In the genomic region with DNA sequence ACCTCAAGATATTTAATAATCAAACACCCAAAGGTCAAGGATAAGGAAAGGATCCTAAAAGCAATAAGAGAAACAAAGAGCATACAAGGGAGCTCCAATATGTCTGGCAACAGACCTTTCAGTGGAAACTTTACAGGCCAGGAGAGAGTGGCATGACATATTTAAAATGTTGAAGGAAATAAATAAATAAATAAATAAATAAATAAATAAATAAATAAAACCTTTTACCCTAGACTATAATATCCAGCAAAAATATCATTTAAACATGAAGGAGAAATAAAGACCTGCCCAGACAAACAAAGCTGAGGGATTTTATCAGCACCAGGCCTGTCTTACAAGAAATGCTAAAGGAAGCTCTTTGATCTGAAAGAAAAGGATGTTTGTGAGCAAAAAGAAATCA, we compare ENCODE assay signal across 19 cellular contexts.
DNase-seq lines count a peak whose midpoint lies in the region; ATAC-seq, FAIRE-seq and TF ChIP-seq lines count a peak whose summit lies in the region.
"Had no signal": no experiment of that assay in that cellular context is flagged by ENCODE, and none has a peak within 500 bp of the region (broad histone marks: within the 10 kb centered on the region; RNA-seq: fewer than 3 reads in every experiment).

No MANE protein-coding gene starts in this region.

- H3K4me3 Mint-ChIP-seq in HFFc6, result no peak overlapping the region
- H3K4me3 Mint-ChIP-seq: CD14-positive monocyte; CD4-positive, alpha-beta memory T cell; CD4-positive, CD25-positive, alpha-beta regulatory T cell; CD8-positive, alpha-beta memory T cell had no signal

- no peak overlapping the region for H3K4me2 ChIP-seq in A549
- H3K4me2 ChIP-seq: BLaER1 had no signal

- no peak for FAIRE-seq in A549 (lab: Jason Lieb, UNC)
- FAIRE-seq: G401.6, GM12891, GM19239 had no signal

- no peaks in the 10 kb centered on the region for H3K36me3 ChIP-seq in HEK293 (ENCODE audit: control insufficient read depth in 2 of 2, insufficient read depth in 1 of 2, low read length in 2 of 2)
- H3K36me3 ChIP-seq: BE2C, BLaER1 had no signal

- no peak overlapping the region for H3K4me3 ChIP-seq in A549
- no peak overlapping the region for H3K4me3 ChIP-seq in HEK293 (ENCODE audit: low read depth, low read length)
- H3K4me3 ChIP-seq: BLaER1 had no signal

- H3K4me1 Mint-ChIP-seq in HFFc6 (ENCODE audit: low read depth), result no peaks in the 10 kb centered on the region
- H3K4me1 Mint-ChIP-seq: CD14-positive monocyte; CD4-positive, alpha-beta memory T cell; CD4-positive, CD25-positive, alpha-beta regulatory T cell; CD8-positive, alpha-beta memory T cell had no signal

- H3K4me1 ChIP-seq in A549 (no peaks in the 10 kb centered on the region), HEK293 (ENCODE audit: control insufficient read depth, insufficient read depth, low read length) (no peaks in the 10 kb centered on the region)
- H3K4me1 ChIP-seq: BE2C, BLaER1 had no signal

- H3K27ac ChIP-seq in A549, result no peak overlapping the region
- no peak overlapping the region for H3K27ac ChIP-seq in HEK293 (ENCODE audit: extremely low read depth, low read depth, low read length)
- H3K27ac ChIP-seq in substantia nigra (ENCODE audit: low read depth, low read length, poor library complexity, severe bottlenecking), result no peak overlapping the region
- H3K27ac ChIP-seq: BLaER1 had no signal

- POLR2A ChIA-PET in A549 (lab: Yijun Ruan, JAX), result no interaction called here
- POLR2A ChIA-PET in HEK293 (lab: Yijun Ruan, JAX), result no interaction called here

- no peak for TF ChIP-seq POLR2A in A549 (IDR thresholded peaks at IDR 0.05; ENCODE audit: low read length)

- no peak for TF ChIP-seq RAD21 in A549 (conservative IDR thresholded peaks at IDR 0.05 in 1 of 2, IDR thresholded peaks at IDR 0.05 in 1 of 2)

- no peak for TF ChIP-seq CTCF in A549 (IDR thresholded peaks at IDR 0.05)
- no peak for TF ChIP-seq CTCF in HEK293 (tag by site-specific recombination; IDR thresholded peaks at IDR 0.05)
- no peak for TF ChIP-seq CTCF in HFFc6 (IDR thresholded peaks at IDR 0.05)

- peaks cover 29% of the 10 kb centered on the region for H3K9me3 Mint-ChIP-seq in HFFc6

- H3K9me3 ChIP-seq in A549 (no peaks in the 10 kb centered on the region), HEK293 (ENCODE audit: control insufficient read depth, insufficient read depth, low read depth, low read length) (no peaks in the 10 kb centered on the region)
- H3K9me3 ChIP-seq: BE2C, BLaER1 had no signal

- CTCF ChIA-PET in A549 (lab: Yijun Ruan, JAX) (no interaction called here), HEK293 (lab: Yijun Ruan, JAX) (interaction anchor here (0.7 kb wide), 1 partner anchor 558 kb away, joined by 7 read pairs; no protein-coding TSS in a partner anchor)

- DNase-seq in A549 (ENCODE audit: low read depth in 1 of 2, low spot score in 1 of 2) (no peak), HFFc6 (no peak), NCI-H526 treated with DMSO at 0.1 percent for 48 hours (lab: John Stamatoyannopoulos, UW) (no peak), substantia nigra (lab: John Stamatoyannopoulos, UW) (no peak)
- DNase-seq: ACHN; BE2C; C1 segment of cervical spinal cord; CD4-positive, alpha-beta memory T cell; CD4-positive, CD25-positive, alpha-beta regulatory T cell; CD8-positive, alpha-beta memory T cell; COR-L47; DMS79 treated with DMSO at 0.1 percent for 48 hours; GF-D8 had no signal

- no peaks in the 10 kb centered on the region for H3K36me3 Mint-ChIP-seq in HFFc6 (ENCODE audit: low read depth)
- H3K36me3 Mint-ChIP-seq: CD14-positive monocyte; CD4-positive, alpha-beta memory T cell; CD4-positive, CD25-positive, alpha-beta regulatory T cell; CD8-positive, alpha-beta memory T cell had no signal

- no peak for ATAC-seq in A549

- no peak overlapping the region for H3K27ac Mint-ChIP-seq in HFFc6
- H3K27ac Mint-ChIP-seq: CD14-positive monocyte; CD4-positive, alpha-beta memory T cell; CD4-positive, CD25-positive, alpha-beta regulatory T cell; CD8-positive, alpha-beta memory T cell had no signal

- TF ChIP-seq EP300 in A549 (IDR thresholded peaks at IDR 0.05), result no peak

- peaks cover 1% of the 10 kb centered on the region for H3K27me3 Mint-ChIP-seq in HFFc6 (ENCODE audit: insufficient read depth)
- H3K27me3 Mint-ChIP-seq: CD4-positive, alpha-beta memory T cell; CD4-positive, CD25-positive, alpha-beta regulatory T cell had no signal

TF ChIP-seq in A549, 52 proteins besides CTCF, POLR2A, EP300 and RAD21:
- TF ChIP-seq NFE2L2 (conservative IDR thresholded peaks at IDR 0.05; ENCODE audit: low read length) (no peak), ZC3H11A (IDR thresholded peaks at IDR 0.05) (peak; percentile 76)

TF ChIP-seq in HEK293, 187 proteins besides CTCF, POLR2A, EP300 and RAD21 (continues in another document):
- TF ChIP-seq, protein P1, sequence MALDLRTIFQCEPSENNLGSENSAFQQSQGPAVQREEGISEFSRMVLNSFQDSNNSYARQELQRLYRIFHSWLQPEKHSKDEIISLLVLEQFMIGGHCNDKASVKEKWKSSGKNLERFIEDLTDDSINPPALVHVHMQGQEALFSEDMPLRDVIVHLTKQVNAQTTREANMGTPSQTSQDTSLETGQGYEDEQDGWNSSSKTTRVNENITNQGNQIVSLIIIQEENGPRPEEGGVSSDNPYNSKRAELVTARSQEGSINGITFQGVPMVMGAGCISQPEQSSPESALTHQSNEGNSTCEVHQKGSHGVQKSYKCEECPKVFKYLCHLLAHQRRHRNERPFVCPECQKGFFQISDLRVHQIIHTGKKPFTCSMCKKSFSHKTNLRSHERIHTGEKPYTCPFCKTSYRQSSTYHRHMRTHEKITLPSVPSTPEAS (tag by site-specific recombination; IDR thresholded peaks at IDR 0.05), result no peak
- TF ChIP-seq SCRT1 (tag by site-specific recombination; IDR thresholded peaks at IDR 0.05; ENCODE audit: borderline replicate concordance) (no peak), WT1 (tag by site-specific recombination; IDR thresholded peaks at IDR 0.05) (no peak), ZFP37 (tag by site-specific recombination; IDR thresholded peaks at IDR 0.05) (no peak), ZNF48 (tag by site-specific recombination; IDR thresholded peaks at IDR 0.05) (no peak), RBAK (tag by site-specific recombination; IDR thresholded peaks at IDR 0.05) (no peak), ZNF211 (tag by site-specific recombination; IDR thresholded peaks at IDR 0.05; ENCODE audit: low read depth) (no peak)
- TF ChIP-seq, protein P2, sequence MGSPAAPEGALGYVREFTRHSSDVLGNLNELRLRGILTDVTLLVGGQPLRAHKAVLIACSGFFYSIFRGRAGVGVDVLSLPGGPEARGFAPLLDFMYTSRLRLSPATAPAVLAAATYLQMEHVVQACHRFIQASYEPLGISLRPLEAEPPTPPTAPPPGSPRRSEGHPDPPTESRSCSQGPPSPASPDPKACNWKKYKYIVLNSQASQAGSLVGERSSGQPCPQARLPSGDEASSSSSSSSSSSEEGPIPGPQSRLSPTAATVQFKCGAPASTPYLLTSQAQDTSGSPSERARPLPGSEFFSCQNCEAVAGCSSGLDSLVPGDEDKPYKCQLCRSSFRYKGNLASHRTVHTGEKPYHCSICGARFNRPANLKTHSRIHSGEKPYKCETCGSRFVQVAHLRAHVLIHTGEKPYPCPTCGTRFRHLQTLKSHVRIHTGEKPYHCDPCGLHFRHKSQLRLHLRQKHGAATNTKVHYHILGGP (tag by site-specific recombination; IDR thresholded peaks at IDR 0.05), result no peak
- TF ChIP-seq, protein P3, sequence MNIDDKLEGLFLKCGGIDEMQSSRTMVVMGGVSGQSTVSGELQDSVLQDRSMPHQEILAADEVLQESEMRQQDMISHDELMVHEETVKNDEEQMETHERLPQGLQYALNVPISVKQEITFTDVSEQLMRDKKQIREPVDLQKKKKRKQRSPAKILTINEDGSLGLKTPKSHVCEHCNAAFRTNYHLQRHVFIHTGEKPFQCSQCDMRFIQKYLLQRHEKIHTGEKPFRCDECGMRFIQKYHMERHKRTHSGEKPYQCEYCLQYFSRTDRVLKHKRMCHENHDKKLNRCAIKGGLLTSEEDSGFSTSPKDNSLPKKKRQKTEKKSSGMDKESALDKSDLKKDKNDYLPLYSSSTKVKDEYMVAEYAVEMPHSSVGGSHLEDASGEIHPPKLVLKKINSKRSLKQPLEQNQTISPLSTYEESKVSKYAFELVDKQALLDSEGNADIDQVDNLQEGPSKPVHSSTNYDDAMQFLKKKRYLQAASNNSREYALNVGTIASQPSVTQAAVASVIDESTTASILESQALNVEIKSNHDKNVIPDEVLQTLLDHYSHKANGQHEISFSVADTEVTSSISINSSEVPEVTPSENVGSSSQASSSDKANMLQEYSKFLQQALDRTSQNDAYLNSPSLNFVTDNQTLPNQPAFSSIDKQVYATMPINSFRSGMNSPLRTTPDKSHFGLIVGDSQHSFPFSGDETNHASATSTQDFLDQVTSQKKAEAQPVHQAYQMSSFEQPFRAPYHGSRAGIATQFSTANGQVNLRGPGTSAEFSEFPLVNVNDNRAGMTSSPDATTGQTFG (tag by site-specific recombination; IDR thresholded peaks at IDR 0.05; ENCODE audit: borderline replicate concordance), result no peak
- TF ChIP-seq, protein P4, sequence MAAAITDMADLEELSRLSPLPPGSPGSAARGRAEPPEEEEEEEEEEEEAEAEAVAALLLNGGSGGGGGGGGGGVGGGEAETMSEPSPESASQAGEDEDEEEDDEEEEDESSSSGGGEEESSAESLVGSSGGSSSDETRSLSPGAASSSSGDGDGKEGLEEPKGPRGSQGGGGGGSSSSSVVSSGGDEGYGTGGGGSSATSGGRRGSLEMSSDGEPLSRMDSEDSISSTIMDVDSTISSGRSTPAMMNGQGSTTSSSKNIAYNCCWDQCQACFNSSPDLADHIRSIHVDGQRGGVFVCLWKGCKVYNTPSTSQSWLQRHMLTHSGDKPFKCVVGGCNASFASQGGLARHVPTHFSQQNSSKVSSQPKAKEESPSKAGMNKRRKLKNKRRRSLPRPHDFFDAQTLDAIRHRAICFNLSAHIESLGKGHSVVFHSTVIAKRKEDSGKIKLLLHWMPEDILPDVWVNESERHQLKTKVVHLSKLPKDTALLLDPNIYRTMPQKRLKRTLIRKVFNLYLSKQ (tag by site-specific recombination; IDR thresholded peaks at IDR 0.05; ENCODE audit: borderline replicate concordance), result 0 out of 2 replicates have a peak, but pooled peaks have one; percentile 39
